ENCODE assay signal across 2 cellular contexts in genomic region chr19:17205237-17206140, GRCh38.
A peak's percentile ranks its signal among the peaks of the same experiment; 100 is the strongest.
TF ChIP-seq lines count a peak whose summit lies in the region.

No MANE protein-coding gene starts in this region.

TF ChIP-seq in Ishikawa, 13 proteins besides CTCF, POLR2A, EP300 and RAD21:
- TF ChIP-seq NFIC (IDR thresholded peaks at IDR 0.05) (no peak), USF1 (IDR thresholded peaks at IDR 0.05) (no peak), EGR1 (IDR thresholded peaks at IDR 0.05) (no peak), TEAD4 (IDR thresholded peaks at IDR 0.05) (no peak), TCF12 (IDR thresholded peaks at IDR 0.05; ENCODE audit: low read depth) (no peak), TAF1 (IDR thresholded peaks at IDR 0.05; ENCODE audit: low read depth) (no peak), CEBPB (IDR thresholded peaks at IDR 0.05) (no peak), ZBTB7A (IDR thresholded peaks at IDR 0.05; ENCODE audit: low read depth) (no peak), MAX (IDR thresholded peaks at IDR 0.05) (no peak), FOXM1 (IDR thresholded peaks at IDR 0.05; ENCODE audit: borderline replicate concordance, low read depth) (no peak), CREB1 (IDR thresholded peaks at IDR 0.05; ENCODE audit: low read depth) (no peak), YY1 (IDR thresholded peaks at IDR 0.05; ENCODE audit: low read depth) (no peak)
- TF ChIP-seq, protein P1, sequence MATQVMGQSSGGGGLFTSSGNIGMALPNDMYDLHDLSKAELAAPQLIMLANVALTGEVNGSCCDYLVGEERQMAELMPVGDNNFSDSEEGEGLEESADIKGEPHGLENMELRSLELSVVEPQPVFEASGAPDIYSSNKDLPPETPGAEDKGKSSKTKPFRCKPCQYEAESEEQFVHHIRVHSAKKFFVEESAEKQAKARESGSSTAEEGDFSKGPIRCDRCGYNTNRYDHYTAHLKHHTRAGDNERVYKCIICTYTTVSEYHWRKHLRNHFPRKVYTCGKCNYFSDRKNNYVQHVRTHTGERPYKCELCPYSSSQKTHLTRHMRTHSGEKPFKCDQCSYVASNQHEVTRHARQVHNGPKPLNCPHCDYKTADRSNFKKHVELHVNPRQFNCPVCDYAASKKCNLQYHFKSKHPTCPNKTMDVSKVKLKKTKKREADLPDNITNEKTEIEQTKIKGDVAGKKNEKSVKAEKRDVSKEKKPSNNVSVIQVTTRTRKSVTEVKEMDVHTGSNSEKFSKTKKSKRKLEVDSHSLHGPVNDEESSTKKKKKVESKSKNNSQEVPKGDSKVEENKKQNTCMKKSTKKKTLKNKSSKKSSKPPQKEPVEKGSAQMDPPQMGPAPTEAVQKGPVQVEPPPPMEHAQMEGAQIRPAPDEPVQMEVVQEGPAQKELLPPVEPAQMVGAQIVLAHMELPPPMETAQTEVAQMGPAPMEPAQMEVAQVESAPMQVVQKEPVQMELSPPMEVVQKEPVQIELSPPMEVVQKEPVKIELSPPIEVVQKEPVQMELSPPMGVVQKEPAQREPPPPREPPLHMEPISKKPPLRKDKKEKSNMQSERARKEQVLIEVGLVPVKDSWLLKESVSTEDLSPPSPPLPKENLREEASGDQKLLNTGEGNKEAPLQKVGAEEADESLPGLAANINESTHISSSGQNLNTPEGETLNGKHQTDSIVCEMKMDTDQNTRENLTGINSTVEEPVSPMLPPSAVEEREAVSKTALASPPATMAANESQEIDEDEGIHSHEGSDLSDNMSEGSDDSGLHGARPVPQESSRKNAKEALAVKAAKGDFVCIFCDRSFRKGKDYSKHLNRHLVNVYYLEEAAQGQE (IDR thresholded peaks at IDR 0.05; ENCODE audit: low read depth), result no peak

TF ChIP-seq in HepG2, 621 proteins besides CTCF, POLR2A, EP300 and RAD21 (continues in another document):
- no peak for TF ChIP-seq ZNF746 (CRISPR knock-in tag; IDR thresholded peaks at IDR 0.05)
- no peak for TF ChIP-seq MIXL1 (CRISPR knock-in tag; IDR thresholded peaks at IDR 0.05)
- no peak for TF ChIP-seq ZNF547 (CRISPR knock-in tag; IDR thresholded peaks at IDR 0.05)
- TF ChIP-seq HNRNPUL1 (IDR thresholded peaks at IDR 0.05; ENCODE audit: low read depth, low read length), result no peak
- TF ChIP-seq THAP11 (CRISPR knock-in tag; IDR thresholded peaks at IDR 0.05), result peak; percentile 37; the same call in 1 of the 2 replicates
- TF ChIP-seq HOXA3 (CRISPR knock-in tag; IDR thresholded peaks at IDR 0.05), result 0 out of 2 replicates have a peak, but pooled peaks have one; percentile 18
- TF ChIP-seq ZNF883 (CRISPR knock-in tag; IDR thresholded peaks at IDR 0.05; ENCODE audit: not compliant biosample characterization), result no peak
- peak; percentile 13; the same call in 1 of the 2 replicates for TF ChIP-seq FOSL2 (CRISPR knock-in tag; IDR thresholded peaks at IDR 0.05)
- no peak for TF ChIP-seq U2AF2 (IDR thresholded peaks at IDR 0.05; ENCODE audit: low read depth, low read length)
- TF ChIP-seq, protein P2, sequence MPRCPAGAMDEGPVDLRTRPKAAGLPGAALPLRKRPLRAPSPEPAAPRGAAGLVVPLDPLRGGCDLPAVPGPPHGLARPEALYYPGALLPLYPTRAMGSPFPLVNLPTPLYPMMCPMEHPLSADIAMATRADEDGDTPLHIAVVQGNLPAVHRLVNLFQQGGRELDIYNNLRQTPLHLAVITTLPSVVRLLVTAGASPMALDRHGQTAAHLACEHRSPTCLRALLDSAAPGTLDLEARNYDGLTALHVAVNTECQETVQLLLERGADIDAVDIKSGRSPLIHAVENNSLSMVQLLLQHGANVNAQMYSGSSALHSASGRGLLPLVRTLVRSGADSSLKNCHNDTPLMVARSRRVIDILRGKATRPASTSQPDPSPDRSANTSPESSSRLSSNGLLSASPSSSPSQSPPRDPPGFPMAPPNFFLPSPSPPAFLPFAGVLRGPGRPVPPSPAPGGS (CRISPR knock-in tag; IDR thresholded peaks at IDR 0.05), result no peak
- no peak for TF ChIP-seq ZNF230 (CRISPR knock-in tag; IDR thresholded peaks at IDR 0.05)
- TF ChIP-seq ZIK1 (CRISPR knock-in tag; IDR thresholded peaks at IDR 0.05; ENCODE audit: borderline replicate concordance, low read depth), result no peak
- TF ChIP-seq ZNF614 (CRISPR knock-in tag; IDR thresholded peaks at IDR 0.05; ENCODE audit: borderline replicate concordance), result no peak
- TF ChIP-seq ZNF580 (CRISPR knock-in tag; IDR thresholded peaks at IDR 0.05; ENCODE audit: borderline replicate concordance, low read depth), result 0 out of 2 replicates have a peak, but pooled peaks have one; percentile 21
- no peak for TF ChIP-seq ZBTB37 (CRISPR knock-in tag; IDR thresholded peaks at IDR 0.05)
- TF ChIP-seq, protein P3, sequence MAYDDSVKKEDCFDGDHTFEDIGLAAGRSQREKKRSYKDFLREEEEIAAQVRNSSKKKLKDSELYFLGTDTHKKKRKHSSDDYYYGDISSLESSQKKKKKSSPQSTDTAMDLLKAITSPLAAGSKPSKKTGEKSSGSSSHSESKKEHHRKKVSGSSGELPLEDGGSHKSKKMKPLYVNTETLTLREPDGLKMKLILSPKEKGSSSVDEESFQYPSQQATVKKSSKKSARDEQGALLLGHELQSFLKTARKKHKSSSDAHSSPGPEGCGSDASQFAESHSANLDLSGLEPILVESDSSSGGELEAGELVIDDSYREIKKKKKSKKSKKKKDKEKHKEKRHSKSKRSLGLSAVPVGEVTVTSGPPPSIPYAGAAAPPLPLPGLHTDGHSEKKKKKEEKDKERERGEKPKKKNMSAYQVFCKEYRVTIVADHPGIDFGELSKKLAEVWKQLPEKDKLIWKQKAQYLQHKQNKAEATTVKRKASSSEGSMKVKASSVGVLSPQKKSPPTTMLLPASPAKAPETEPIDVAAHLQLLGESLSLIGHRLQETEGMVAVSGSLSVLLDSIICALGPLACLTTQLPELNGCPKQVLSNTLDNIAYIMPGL (CRISPR knock-in tag; IDR thresholded peaks at IDR 0.05; ENCODE audit: borderline replicate concordance in 1 of 2, low read depth in 1 of 2), result 0 out of 4 replicates have a peak, but pooled peaks of 1 of the 2 experiments have one; percentile 72
- TF ChIP-seq HES4 (CRISPR knock-in tag; IDR thresholded peaks at IDR 0.05; ENCODE audit: borderline replicate concordance), result no peak
- TF ChIP-seq MXD4 (CRISPR knock-in tag; IDR thresholded peaks at IDR 0.05), result no peak
- TF ChIP-seq TP53 (CRISPR knock-in tag; conservative IDR thresholded peaks at IDR 0.05), result no peak
- no peak for TF ChIP-seq NFIB (CRISPR knock-in tag; IDR thresholded peaks at IDR 0.05; ENCODE audit: borderline replicate concordance)
- TF ChIP-seq SMARCE1 (IDR thresholded peaks at IDR 0.05; ENCODE audit: borderline replicate concordance), result no peak
- 0 out of 2 replicates have a peak, but pooled peaks have one; percentile 25 for TF ChIP-seq GATAD1 (CRISPR knock-in tag; IDR thresholded peaks at IDR 0.05)
- TF ChIP-seq NFYC (CRISPR knock-in tag; IDR thresholded peaks at IDR 0.05), result no peak
- no peak for TF ChIP-seq ZNF530 (CRISPR knock-in tag; IDR thresholded peaks at IDR 0.05; ENCODE audit: low read depth)
- TF ChIP-seq STAG1 (CRISPR knock-in tag; IDR thresholded peaks at IDR 0.05), result peak; percentile 88
- 0 out of 2 replicates have a peak, but pooled peaks have one; percentile 34 for TF ChIP-seq KDM5B (CRISPR knock-in tag; IDR thresholded peaks at IDR 0.05; ENCODE audit: borderline replicate concordance)
- peak; percentile 60 for TF ChIP-seq ZNF687 (CRISPR knock-in tag; IDR thresholded peaks at IDR 0.05)
- no peak for TF ChIP-seq HDAC2 (CRISPR knock-in tag; IDR thresholded peaks at IDR 0.05)
- 0 out of 2 replicates have a peak, but pooled peaks have one; percentile 22 for TF ChIP-seq ZNF121 (CRISPR knock-in tag; IDR thresholded peaks at IDR 0.05)
- TF ChIP-seq ZC3H4 (CRISPR knock-in tag; IDR thresholded peaks at IDR 0.05; ENCODE audit: borderline replicate concordance), result no peak
- TF ChIP-seq PCBP2 (optimal IDR thresholded peaks at IDR 0.05; ENCODE audit: low read depth, low read length, poor library complexity, severe bottlenecking), result no peak
- TF ChIP-seq ZNF740 (CRISPR knock-in tag; IDR thresholded peaks at IDR 0.05), result no peak
- peak; percentile 26; the same call in 1 of the 2 replicates for TF ChIP-seq ZBTB33 (CRISPR knock-in tag; IDR thresholded peaks at IDR 0.05)
- TF ChIP-seq BORCS8-MEF2B (CRISPR knock-in tag; IDR thresholded peaks at IDR 0.05), result no peak; the same call in 1 of the 2 replicates
- no peak for TF ChIP-seq KMT2B (CRISPR knock-in tag; IDR thresholded peaks at IDR 0.05)
- TF ChIP-seq ZNF207 (IDR thresholded peaks at IDR 0.05; ENCODE audit: borderline replicate concordance), result no peak
- TF ChIP-seq SRSF4 (IDR thresholded peaks at IDR 0.05; ENCODE audit: low read depth, low read length, poor library complexity, severe bottlenecking), result no peak
- no peak for TF ChIP-seq ZNF724P (CRISPR knock-in tag; IDR thresholded peaks at IDR 0.05; ENCODE audit: borderline replicate concordance)
- TF ChIP-seq SMC3 (IDR thresholded peaks at IDR 0.05; ENCODE audit: low read length), result peak; percentile 70
- TF ChIP-seq ZNF44 (CRISPR knock-in tag; IDR thresholded peaks at IDR 0.05), result no peak
- peak; percentile 41; the same call in 1 of the 2 replicates for TF ChIP-seq KDM2A (CRISPR knock-in tag; IDR thresholded peaks at IDR 0.05; ENCODE audit: borderline replicate concordance, low read depth)
- TF ChIP-seq, protein P4, sequence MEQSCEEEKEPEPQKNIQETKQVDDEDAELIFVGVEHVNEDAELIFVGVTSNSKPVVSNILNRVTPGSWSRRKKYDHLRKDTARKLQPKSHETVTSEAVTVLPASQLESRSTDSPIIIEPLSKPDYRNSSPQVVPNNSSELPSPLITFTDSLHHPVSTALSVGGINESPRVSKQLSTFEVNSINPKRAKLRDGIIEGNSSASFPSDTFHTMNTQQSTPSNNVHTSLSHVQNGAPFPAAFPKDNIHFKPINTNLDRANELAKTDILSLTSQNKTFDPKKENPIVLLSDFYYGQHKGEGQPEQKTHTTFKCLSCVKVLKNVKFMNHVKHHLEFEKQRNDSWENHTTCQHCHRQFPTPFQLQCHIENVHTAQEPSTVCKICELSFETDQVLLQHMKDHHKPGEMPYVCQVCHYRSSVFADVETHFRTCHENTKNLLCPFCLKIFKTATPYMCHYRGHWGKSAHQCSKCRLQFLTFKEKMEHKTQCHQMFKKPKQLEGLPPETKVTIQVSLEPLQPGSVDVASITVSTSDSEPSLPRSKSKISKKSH (CRISPR knock-in tag; IDR thresholded peaks at IDR 0.05; ENCODE audit: borderline replicate concordance), result peak; percentile 34; the same call in 1 of the 2 replicates
